ENCODE assay signal across 8 cellular contexts in the genomic region with DNA sequence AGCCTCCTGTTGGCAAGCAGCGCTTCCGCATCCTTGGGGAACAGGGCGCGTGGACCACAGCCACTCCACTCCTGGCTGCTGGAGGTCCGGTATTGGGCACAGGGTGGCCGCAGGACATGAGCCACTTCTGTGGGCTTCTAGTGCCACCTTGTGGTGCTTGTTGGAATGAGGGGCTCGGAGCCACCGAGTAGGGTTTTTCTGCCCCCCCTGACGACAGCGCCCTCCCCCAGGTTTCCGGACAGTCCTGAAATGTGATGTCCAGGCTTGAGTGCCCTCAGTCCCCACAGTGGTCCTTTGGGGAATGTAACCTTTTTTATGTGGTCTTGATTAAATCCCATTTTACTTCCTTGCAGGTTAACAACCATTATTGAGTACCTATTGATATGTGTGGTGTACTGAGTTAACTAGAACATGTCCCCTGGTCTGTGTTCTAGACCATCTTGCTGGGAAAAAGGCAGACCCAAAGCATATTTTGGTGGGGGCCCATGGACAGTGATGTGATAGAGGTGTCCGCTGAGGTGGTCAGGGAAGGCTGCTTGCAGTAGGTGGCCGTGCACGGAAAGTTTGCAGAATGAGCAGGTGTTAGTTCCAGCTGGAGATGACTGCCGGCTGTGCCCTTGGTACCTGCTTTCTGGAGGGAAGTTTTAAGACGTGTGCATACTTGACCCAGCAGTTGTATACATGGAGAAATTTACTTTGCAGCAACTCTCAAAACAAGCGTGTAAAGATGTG.
DNase-seq lines count a peak whose midpoint lies in the region; ATAC-seq, FAIRE-seq and TF ChIP-seq lines count a peak whose summit lies in the region.

No MANE protein-coding gene starts in this region.

- no peak; the same call in 1 of the 2 replicates for TF ChIP-seq POLR2A in K562 (conservative IDR thresholded peaks at IDR 0.05)

- H3K27me3 Mint-ChIP-seq in CD4-positive, CD25-positive, alpha-beta regulatory T cell, result no peaks in the 10 kb centered on the region

- no peak overlapping the region for H3K4me3 Mint-ChIP-seq in CD4-positive, CD25-positive, alpha-beta regulatory T cell

- no peaks in the 10 kb centered on the region for H3K4me1 ChIP-seq in CD4-positive, CD25-positive, alpha-beta regulatory T cell (ENCODE audit: control insufficient read depth, insufficient read depth, low read length, poor library complexity, severe bottlenecking)
- peaks cover 0 to 11% of the 10 kb centered on the region in 2 experiments; a peak in 1 of 5 replicates for H3K4me1 ChIP-seq in K562 (replicated peaks in 1 of 2; ENCODE audit: control insufficient read depth in 2 of 2, insufficient read depth in 2 of 2, low read length in 2 of 2)

- in situ Hi-C loops in K562 (cut with MboI), result no loop called here

- no peak overlapping the region for H3K27ac ChIP-seq in CD4-positive, CD25-positive, alpha-beta regulatory T cell (ENCODE audit: insufficient read depth, low read length, poor library complexity, severe bottlenecking)
- no peak overlapping the region for H3K27ac ChIP-seq in K562 (ENCODE audit: extremely low read depth, low read depth, low read length)

- peak; percentile 82 for FAIRE-seq in K562 (lab: Jason Lieb, UNC)

- peaks cover 0 to 9% (median 3%) of the 10 kb centered on the region in 4 donors for H3K4me1 Mint-ChIP-seq in CD4-positive, CD25-positive, alpha-beta regulatory T cell

- peak; percentile 71 to 83 for TF ChIP-seq RAD21 in K562 (CRISPR knock-in tag; conservative IDR thresholded peaks at IDR 0.05 in 1 of 2, IDR thresholded peaks at IDR 0.05 in 1 of 2)

- H3K36me3 Mint-ChIP-seq in CD4-positive, CD25-positive, alpha-beta regulatory T cell, result peaks cover 37% of the 10 kb centered on the region

- H3K79me2 ChIP-seq in K562 (ENCODE audit: control insufficient read depth, insufficient read depth, low read length), result no peaks in the 10 kb centered on the region

- H3K4me3 ChIP-seq in CD4-positive, CD25-positive, alpha-beta regulatory T cell (ENCODE audit: low read depth, low read length), result no peak overlapping the region
- no peak overlapping the region for H3K4me3 ChIP-seq in K562

- H4K20me1 ChIP-seq in K562 (replicated peaks; ENCODE audit: control insufficient read depth, insufficient read depth, low read length), result 0 out of 2 replicates have a peak, but pooled peaks cover 3% of the 10 kb centered on the region

- H3K36me3 ChIP-seq in CD4-positive, CD25-positive, alpha-beta regulatory T cell (ENCODE audit: control insufficient read depth, insufficient read depth, low read length), result peaks cover 90% of the 10 kb centered on the region
- peaks cover 92% of the 10 kb centered on the region for H3K36me3 ChIP-seq in K562 (ENCODE audit: control insufficient read depth, insufficient read depth, low read length)

- POLR2A ChIA-PET in K562 (lab: Yijun Ruan, JAX), result no interaction called here

- no peak for ATAC-seq in CD4-positive, CD25-positive, alpha-beta regulatory T cell (ENCODE audit: low read depth in 2 of 2)
- ATAC-seq in K562, result peak; percentile 92
- ATAC-seq in HG02840 (IDR thresholded peaks at IDR 0.05; ENCODE audit: low FRiP score, unreplicated experiment), result no peak

- 61% methylated on average over 17 of the region's 17 CpGs for WGBS in K562 (ENCODE audit: insufficient coverage, low coverage, missing lambda C conversion rate)

- TF ChIP-seq EP300 in K562 (IDR thresholded peaks at IDR 0.05; ENCODE audit: low read length), result no peak

- CTCF ChIA-PET in K562 (lab: Yijun Ruan, JAX; ENCODE audit: low intra/inter-chr PET ratio), result interaction anchor here (0.5 to 3.5 kb wide), 5 partner anchors 8 to 394 kb away, joined by 3 to 20 read pairs (median 3); no protein-coding TSS in a partner anchor

- no peak overlapping the region for H3K4me2 ChIP-seq in K562 (ENCODE audit: insufficient read depth, low read length)

- no TSS peak for BruUV-seq in K562 (replicated peaks; lab: Mats Ljungman, UMichigan)

- peak overlapping the region in 2 of 3 donors; percentile 9 to 52 for H3K27ac Mint-ChIP-seq in CD4-positive, CD25-positive, alpha-beta regulatory T cell

- peak; percentile 30 to 39 (median 32) for DNase-seq in CD4-positive, CD25-positive, alpha-beta regulatory T cell
- DNase-seq in HCEC 1CT, result peak; percentile 24
- DNase-seq in SW480 (ENCODE audit: low spot score), result peak; percentile 52
- peak; percentile 79 to 86 (median 84) for DNase-seq in K562 (ENCODE audit: extremely low read depth in 1 of 4, low spot score in 3 of 4)
- DNase-seq in iPS-NIHi11 (ENCODE audit: low spot score), result peak; percentile 90
- peak; percentile 44 to 46 for DNase-seq in stimulated activated CD4-positive, alpha-beta T cell treated with anti-CD3 and anti-CD28 coated beads, Interleukin-2, amount 100 ng/mL, for 48 hours
- DNase-seq in GF-D8 (lab: John Stamatoyannopoulos, UW), result no peak

- no peak overlapping the region for H3K9ac ChIP-seq in K562 (ENCODE audit: insufficient read depth in 1 of 2, low read depth in 2 of 2, low read length in 2 of 2)

- H3K27me3 ChIP-seq in CD4-positive, CD25-positive, alpha-beta regulatory T cell (ENCODE audit: control insufficient read depth, insufficient read depth, low read length), result no peaks in the 10 kb centered on the region
- H3K27me3 ChIP-seq in K562 (ENCODE audit: control insufficient read depth in 2 of 2, insufficient read depth in 2 of 2, low read length in 2 of 2), result no peaks in the 10 kb centered on the region

- H3K9me1 ChIP-seq in K562 (ENCODE audit: control insufficient read depth, insufficient read depth, low read length), result no peaks in the 10 kb centered on the region

- peak; percentile 82 to 93 (median 89) for TF ChIP-seq CTCF in K562 (IDR thresholded peaks at IDR 0.05 in 2 of 3, conservative IDR thresholded peaks at IDR 0.05 in 1 of 3; ENCODE audit: insufficient read depth in 2 of 3, low read depth in 1 of 3, low read length in 3 of 3)

- intact Hi-C loops in K562 (cut with micrococcal nuclease), result loop anchor here (1.0 kb wide), 1 partner anchor 116 kb away; no protein-coding TSS in a partner anchor

- no peaks in the 10 kb centered on the region for H3K9me3 ChIP-seq in CD4-positive, CD25-positive, alpha-beta regulatory T cell (ENCODE audit: control insufficient read depth in 2 of 2, low read length in 2 of 2)
- H3K9me3 ChIP-seq in K562 (replicated peaks; ENCODE audit: control insufficient read depth, insufficient read depth, low read depth, low read length), result no peaks in the 10 kb centered on the region

- no peak overlapping the region for H2AFZ ChIP-seq in K562 (ENCODE audit: low read depth, low read length)

- H3K9me3 Mint-ChIP-seq in CD4-positive, CD25-positive, alpha-beta regulatory T cell, result no peaks in the 10 kb centered on the region

TF ChIP-seq in K562, 482 proteins besides CTCF, POLR2A, EP300 and RAD21 (continues in another document):
- TF ChIP-seq NEUROD1 (IDR thresholded peaks at IDR 0.05; ENCODE audit: borderline replicate concordance, low read depth, low read length, partially characterized antibody), result no peak
- TF ChIP-seq, protein P1, sequence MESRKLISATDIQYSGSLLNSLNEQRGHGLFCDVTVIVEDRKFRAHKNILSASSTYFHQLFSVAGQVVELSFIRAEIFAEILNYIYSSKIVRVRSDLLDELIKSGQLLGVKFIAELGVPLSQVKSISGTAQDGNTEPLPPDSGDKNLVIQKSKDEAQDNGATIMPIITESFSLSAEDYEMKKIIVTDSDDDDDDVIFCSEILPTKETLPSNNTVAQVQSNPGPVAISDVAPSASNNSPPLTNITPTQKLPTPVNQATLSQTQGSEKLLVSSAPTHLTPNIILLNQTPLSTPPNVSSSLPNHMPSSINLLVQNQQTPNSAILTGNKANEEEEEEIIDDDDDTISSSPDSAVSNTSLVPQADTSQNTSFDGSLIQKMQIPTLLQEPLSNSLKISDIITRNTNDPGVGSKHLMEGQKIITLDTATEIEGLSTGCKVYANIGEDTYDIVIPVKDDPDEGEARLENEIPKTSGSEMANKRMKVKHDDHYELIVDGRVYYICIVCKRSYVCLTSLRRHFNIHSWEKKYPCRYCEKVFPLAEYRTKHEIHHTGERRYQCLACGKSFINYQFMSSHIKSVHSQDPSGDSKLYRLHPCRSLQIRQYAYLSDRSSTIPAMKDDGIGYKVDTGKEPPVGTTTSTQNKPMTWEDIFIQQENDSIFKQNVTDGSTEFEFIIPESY (CRISPR knock-in tag; IDR thresholded peaks at IDR 0.05), result peak; percentile 89
- TF ChIP-seq MCM3 (IDR thresholded peaks at IDR 0.05), result no peak
- no peak for TF ChIP-seq IRF9 (tag; IDR thresholded peaks at IDR 0.05)
- TF ChIP-seq ELK1 (CRISPR knock-in tag; IDR thresholded peaks at IDR 0.05), result no peak
- 0 out of 2 replicates have a peak, but pooled peaks have one; percentile 36 for TF ChIP-seq MYNN (IDR thresholded peaks at IDR 0.05)
- TF ChIP-seq MYNN (CRISPR knock-in tag; IDR thresholded peaks at IDR 0.05), result no peak
- peak; percentile 60; the same call in 1 of the 2 replicates for TF ChIP-seq CBFB (CRISPR knock-in tag; IDR thresholded peaks at IDR 0.05)
- TF ChIP-seq MAZ (CRISPR knock-in tag; conservative IDR thresholded peaks at IDR 0.05 in 1 of 2, IDR thresholded peaks at IDR 0.05 in 1 of 2), result peak in 1 of 2 experiments; percentile 46; a peak in 1 of 4 replicates
- no peak for TF ChIP-seq ZNF146 (CRISPR knock-in tag; IDR thresholded peaks at IDR 0.05; ENCODE audit: unreplicated experiment)
- no peak for TF ChIP-seq CHD4 (IDR thresholded peaks at IDR 0.05; ENCODE audit: insufficient read depth, insufficient replicate concordance, low read depth, low read length, poor library complexity, severe bottlenecking)
